In genomic region chr11:92845390-92846185, GRCh38 we compare ENCODE assay signal across 1 cellular context.
TF ChIP-seq lines count a peak whose summit lies in the region.

No MANE protein-coding gene starts in this region.

TF ChIP-seq in HepG2, 621 proteins besides CTCF, POLR2A, EP300 and RAD21 (continued from another document):
- TF ChIP-seq NR2F6 (IDR thresholded peaks at IDR 0.05) (no peak; the same call in 1 of the 2 replicates), NR2F6 (CRISPR knock-in tag; IDR thresholded peaks at IDR 0.05) (0 out of 2 replicates have a peak, but pooled peaks have one; percentile 26), ZMYM4 (CRISPR knock-in tag; IDR thresholded peaks at IDR 0.05) (0 out of 2 replicates have a peak, but pooled peaks have one; percentile 24), CSRNP1 (CRISPR knock-in tag; IDR thresholded peaks at IDR 0.05) (no peak), ONECUT2 (CRISPR knock-in tag; IDR thresholded peaks at IDR 0.05) (0 out of 2 replicates have a peak, but pooled peaks have one; percentile 46), HCFC1 (IDR thresholded peaks at IDR 0.05; ENCODE audit: low read depth, low read length) (no peak), ZNF557 (CRISPR knock-in tag; IDR thresholded peaks at IDR 0.05) (no peak), ZKSCAN5 (CRISPR knock-in tag; IDR thresholded peaks at IDR 0.05) (no peak), RFX1 (IDR thresholded peaks at IDR 0.05) (no peak), NR2C2 (CRISPR knock-in tag; IDR thresholded peaks at IDR 0.05; ENCODE audit: borderline replicate concordance) (peak; percentile 66), DNMT1 (CRISPR knock-in tag; IDR thresholded peaks at IDR 0.05) (no peak), TEF (CRISPR knock-in tag; IDR thresholded peaks at IDR 0.05) (no peak), DR1 (CRISPR knock-in tag; IDR thresholded peaks at IDR 0.05) (no peak)
